10 cellular contexts compared by ENCODE assay signal in the genomic region with DNA sequence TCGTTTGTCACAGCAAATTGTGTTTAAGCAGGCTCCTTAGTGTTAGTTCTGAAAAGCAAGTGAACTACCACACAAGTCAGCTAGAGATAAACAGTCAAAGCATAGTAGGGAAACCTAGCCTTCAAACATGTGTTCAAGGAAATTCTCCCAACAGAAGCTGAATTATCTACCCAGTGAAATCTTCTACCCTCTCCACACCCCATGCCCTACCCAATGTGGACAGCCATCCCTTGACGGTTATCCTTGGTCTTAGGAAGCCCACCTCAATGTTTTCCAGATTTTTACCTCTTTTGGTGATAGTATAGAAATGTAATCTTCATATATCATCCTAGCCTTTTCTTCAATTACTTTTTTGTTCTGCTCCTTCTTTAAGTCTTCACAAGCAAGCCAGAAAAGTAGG.
A peak's percentile ranks its signal among the peaks of the same experiment; 100 is the strongest.
DNase-seq lines count a peak whose midpoint lies in the region; ATAC-seq lines count a peak whose summit lies in the region.
"Had no signal": no experiment of that assay in that cellular context is flagged by ENCODE, and none has a peak within 500 bp of the region (broad histone marks: within the 10 kb centered on the region; RNA-seq: fewer than 3 reads in every experiment).

No MANE protein-coding gene starts in this region.

- ATAC-seq in GM18502 (IDR thresholded peaks at IDR 0.05; ENCODE audit: poor library complexity, unreplicated experiment) (peak; percentile 22), GM19395 (IDR thresholded peaks at IDR 0.05; ENCODE audit: unreplicated experiment) (peak; percentile 19), HG02759 (IDR thresholded peaks at IDR 0.05; ENCODE audit: unreplicated experiment) (peak; percentile 7), HG03521 (IDR thresholded peaks at IDR 0.05; ENCODE audit: unreplicated experiment) (peak; percentile 16)

- in situ Hi-C loops in KBM-7 (cut with MboI; ENCODE audit: low pct_unique_long_range_greater_than_20kb, low sequenced_read_pairs): no loop called here

- no peak for DNase-seq in GM19240 (ENCODE audit: insufficient read length, low spot score)
- DNase-seq in NCI-H1417 (lab: John Stamatoyannopoulos, UW): no peak
- DNase-seq in stimulated activated CD4-positive, alpha-beta T cell treated with anti-CD3 and anti-CD28 coated beads, Interleukin-4, amount 100 ng/mL, for 1 hour: no peak
- DNase-seq in KBM-7: no peak
- DNase-seq: lower lobe of right lung, sigmoid colon had no signal
